9 cellular contexts compared by ENCODE assay signal in genomic region chr4:40305329-40306193, GRCh38. TPM values are rescaled to one million over a fixed set of nuclear protein-coding genes. Genes with fewer than 3 reads are reported as not detected.
DNase-seq lines count a peak whose midpoint lies in the region; ATAC-seq and TF ChIP-seq lines count a peak whose summit lies in the region.
"Had no signal": no experiment of that assay in that cellular context is flagged by ENCODE, and none has a peak within 500 bp of the region (broad histone marks: within the 10 kb centered on the region; RNA-seq: fewer than 3 reads in every experiment).

No MANE protein-coding gene starts in this region.

- H3K9me3 Mint-ChIP-seq in GM23338: peaks cover 12% of the 10 kb centered on the region
- H3K9me3 Mint-ChIP-seq in natural killer cell: no peaks in the 10 kb centered on the region

- H3K79me2 ChIP-seq in GM23338 (replicated peaks; ENCODE audit: insufficient read depth): no peaks in the 10 kb centered on the region

- peak; percentile 40 for ATAC-seq in GM18508 (IDR thresholded peaks at IDR 0.05; ENCODE audit: insufficient read depth, unreplicated experiment)
- ATAC-seq in GM23338: no peak
- ATAC-seq in natural killer cell: peak; percentile 39 to 63 (median 41)
- ATAC-seq in heart right ventricle: no peak

- DNase-seq in GM23338 (ENCODE audit: low spot score) (no peak), Peyer's patch (peak in 2 of 3 donors; percentile 81 to 85), natural killer cell (peak; percentile 31), heart right ventricle (no peak), prostate gland (ENCODE audit: low spot score) (no peak), superior temporal gyrus (ENCODE audit: extremely low spot score) (no peak), amygdala (lab: John Stamatoyannopoulos, UW) (no peak)

- intact Hi-C loops in natural killer cell (cut with micrococcal nuclease): loop anchor here (10.0 kb wide), 1 partner anchor 61 kb away; no protein-coding TSS in a partner anchor
- intact Hi-C loops in heart right ventricle (cut with DNase I): loop anchor here in 9 of 10 donors (5.0 to 10.0 kb wide), 3 partner anchors 153 to 251 kb away; partner anchors contain the start of gene N4BP2 (in 8 of the 9)
- intact Hi-C loops in prostate gland (cut with DNase I): loop anchor here (5.0 kb wide), 1 partner anchor 153 kb away; no protein-coding TSS in a partner anchor

- TF ChIP-seq CTCF in GM23338 (conservative IDR thresholded peaks at IDR 0.05; ENCODE audit: low read depth in 2 of 2) (no peak; a peak in 1 of 4 replicates), Peyer's patch (IDR thresholded peaks at IDR 0.05) (no peak), natural killer cell (IDR thresholded peaks at IDR 0.05) (no peak), heart right ventricle (IDR thresholded peaks at IDR 0.05) (no peak), prostate gland (IDR thresholded peaks at IDR 0.05) (no peak)

- no peak for TF ChIP-seq POLR2A in Peyer's patch (IDR thresholded peaks at IDR 0.05)
- TF ChIP-seq POLR2A in prostate gland (IDR thresholded peaks at IDR 0.05): no peak

- no peaks in the 10 kb centered on the region for H3K27me3 ChIP-seq in GM23338 (ENCODE audit: insufficient read depth)
- no peaks in the 10 kb centered on the region for H3K27me3 ChIP-seq in Peyer's patch
- peaks cover 0 to 25% (median 6%) of the 10 kb centered on the region in 7 donors for H3K27me3 ChIP-seq in heart right ventricle
- H3K27me3 ChIP-seq in prostate gland (replicated peaks; ENCODE audit: insufficient read depth): no peaks in the 10 kb centered on the region

- peaks cover 3% of the 10 kb centered on the region; the same call in 1 of the 2 replicates for H3F3A ChIP-seq in GM23338 (replicated peaks; ENCODE audit: low read depth)

- H3K4me1 Mint-ChIP-seq in GM23338 (peaks cover 33% of the 10 kb centered on the region), natural killer cell (peaks cover 71 to 72% of the 10 kb centered on the region in 2 donors)

- 0 out of 2 replicates have a peak overlapping the region, but pooled peaks have one; percentile 23 for H3K4me2 ChIP-seq in GM23338

- H3K36me3 Mint-ChIP-seq in GM23338 (ENCODE audit: low read depth): peaks cover 13% of the 10 kb centered on the region
- no peaks in the 10 kb centered on the region for H3K36me3 Mint-ChIP-seq in natural killer cell

- no peaks in the 10 kb centered on the region for H4K20me1 ChIP-seq in GM23338 (replicated peaks; ENCODE audit: insufficient read depth)

- H3K27ac ChIP-seq in GM23338 (ENCODE audit: low read depth): no peak overlapping the region
- H3K27ac ChIP-seq in Peyer's patch: peak overlapping the region in 2 of 4 donors; percentile 79 to 82
- peak overlapping the region in 1 of 10 donors; percentile 75 for H3K27ac ChIP-seq in heart right ventricle
- no peak overlapping the region for H3K27ac ChIP-seq in prostate gland

- no peak overlapping the region for H3K4me3 Mint-ChIP-seq in GM23338
- peak overlapping the region; percentile 43 for H3K4me3 Mint-ChIP-seq in natural killer cell

- H3K27me3 Mint-ChIP-seq in GM23338 (ENCODE audit: insufficient read depth, low read depth, poor library complexity) (peaks cover 15% of the 10 kb centered on the region), natural killer cell (ENCODE audit: low read depth in 2 of 2) (peaks cover 0 to 3% of the 10 kb centered on the region in 2 donors)

- no peaks in the 10 kb centered on the region for H3K9me3 ChIP-seq in Peyer's patch
- H3K9me3 ChIP-seq in heart right ventricle: peaks cover 0 to 6% (median 0%) of the 10 kb centered on the region in 11 donors
- H3K9me3 ChIP-seq in prostate gland: no peaks in the 10 kb centered on the region

- H3K4me3 ChIP-seq in GM23338 (no peak overlapping the region), Peyer's patch (no peak overlapping the region), heart right ventricle (peak overlapping the region in 1 of 10 donors; percentile 3), prostate gland (no peak overlapping the region)

- H3K9me2 ChIP-seq in GM23338 (ENCODE audit: insufficient read depth): peaks cover 4% of the 10 kb centered on the region; the same call in 1 of the 2 replicates

- H3K36me3 ChIP-seq in GM23338 (ENCODE audit: insufficient read depth) (no peaks in the 10 kb centered on the region), Peyer's patch (no peaks in the 10 kb centered on the region), heart right ventricle (no peaks in the 10 kb centered on the region), prostate gland (no peaks in the 10 kb centered on the region)

- peak overlapping the region; percentile 25; the same call in 1 of the 2 replicates for H2AFZ ChIP-seq in GM23338

- H3K27ac Mint-ChIP-seq in GM23338: no peak overlapping the region
- peak overlapping the region; percentile 88 to 91 for H3K27ac Mint-ChIP-seq in natural killer cell

- H3K4me1 ChIP-seq in GM23338 (ENCODE audit: insufficient read depth) (peaks cover 27% of the 10 kb centered on the region), Peyer's patch (peaks cover 0 to 35% (median 8%) of the 10 kb centered on the region in 4 donors), heart right ventricle (peaks cover 0 to 49% (median 0%) of the 10 kb centered on the region in 9 donors), prostate gland (replicated peaks) (no peaks in the 10 kb centered on the region)

- WGBS in heart right ventricle, 2 donors: 73 to 74% methylated on average over 14 of the region's 14 CpGs
- 75% methylated on average over 14 of the region's 14 CpGs for WGBS in prostate gland

TF ChIP-seq in GM23338, 12 proteins besides CTCF, POLR2A, EP300 and RAD21:
- TF ChIP-seq POLR2AphosphoS5 (IDR thresholded peaks at IDR 0.05; ENCODE audit: low read depth) (no peak), ZNF462 (CRISPR knock-in tag; IDR thresholded peaks at IDR 0.05) (no peak)
TF ChIP-seq in GM23338: peak in this region for 0.

RNA-seq across cellular contexts. Expression of gene CHRNA9, which starts 29.6 kb away (rescaled TPM):
- total RNA-seq in GM23338 (2014; rRNA removed; shearing (Covaris generic)): 0.78 and 5.7 TPM in 2 replicates
- polyA plus RNA-seq in GM23338 (2016; fragmentation: Nextera tagmentation; extraction: Ambion mirVana): 0.24 and 0.58 TPM in 2 replicates
- total RNA-seq in Peyer's patch: not detected
- total RNA-seq in natural killer cell: not detected
- total RNA-seq in heart right ventricle: not detected
- polyA plus RNA-seq in heart right ventricle: not detected
- total RNA-seq in prostate gland: not detected
- polyA plus RNA-seq: esophagus had no signal

Comparison
In these comparisons a context has a peak if more than half of its experiments do, and no peak if none do; other contexts are left out.
1. ATAC-seq: peak in GM18508 (single experiment) and natural killer cell (3 of 3); none in GM23338 (single experiment) and heart right ventricle (0 of 8).
2. DNase-seq: peak in Peyer's patch (2 of 3) and natural killer cell (single experiment); none in GM23338 (single experiment), heart right ventricle (0 of 2), prostate gland (single experiment), superior temporal gyrus (single experiment) and amygdala (0 of 56).